ENCODE assay signal across 7 cellular contexts in the genomic region with DNA sequence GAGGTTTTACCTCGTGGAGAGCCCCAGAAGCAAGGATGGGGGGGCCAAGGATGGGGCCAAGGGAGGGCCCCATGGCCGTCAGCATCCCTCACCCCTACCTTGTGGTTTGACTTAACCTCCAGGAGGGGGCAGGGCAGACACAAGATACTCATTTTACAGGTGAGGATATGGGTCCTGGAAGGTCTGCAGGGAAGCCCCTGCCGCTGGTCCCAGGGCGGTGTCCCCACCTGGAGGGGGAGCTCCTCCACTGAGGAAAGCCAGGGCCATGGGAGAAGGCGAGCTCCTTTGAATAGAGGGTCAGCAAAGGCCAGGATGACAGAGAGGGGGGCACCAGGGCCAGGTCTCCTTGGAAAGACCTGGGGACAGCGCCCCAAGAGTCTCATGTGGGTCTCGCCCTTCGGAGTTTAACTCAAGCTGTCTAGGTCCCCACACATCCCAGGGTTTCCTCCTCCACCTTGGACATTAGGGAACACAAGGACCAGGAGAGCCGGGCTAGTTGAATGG. TPM values are rescaled to one million over a fixed set of nuclear protein-coding genes. Genes with fewer than 3 reads are reported as not detected.
DNase-seq lines count a peak whose midpoint lies in the region; ATAC-seq, FAIRE-seq and TF ChIP-seq lines count a peak whose summit lies in the region.

No MANE protein-coding gene starts in this region.

- H3K27ac ChIP-seq in KMS-11 = no peak overlapping the region
- H3K27ac ChIP-seq in right lobe of liver = no peak overlapping the region
- no peak overlapping the region for H3K27ac ChIP-seq in aorta (ENCODE audit: low read depth in 1 of 2, low read length in 2 of 2)

- no peak overlapping the region for H3K4me2 ChIP-seq in KMS-11

- no peaks in the 10 kb centered on the region for H3K27me3 ChIP-seq in GM06990 (replicated peaks; ENCODE audit: control insufficient read depth, insufficient read depth, low read length)
- H3K27me3 ChIP-seq in KMS-11 (ENCODE audit: insufficient read depth, low read depth) = no peaks in the 10 kb centered on the region
- H3K27me3 ChIP-seq in right lobe of liver = no peaks in the 10 kb centered on the region
- H3K27me3 ChIP-seq in aorta (ENCODE audit: control insufficient read depth in 1 of 2, insufficient read depth in 2 of 2, low read length in 1 of 2) = no peaks in the 10 kb centered on the region

- H4K20me1 ChIP-seq in KMS-11 (ENCODE audit: insufficient read depth) = no peaks in the 10 kb centered on the region

- no peak for DNase-seq in GM06990 (ENCODE audit: extremely low read depth, insufficient read length)
- DNase-seq in activated T-cell treated with anti-CD3 and anti-CD28 coated beads, Interleukin-2, amount 50 U/mL, for 48 hours = peak; percentile 53 to 57
- peak in 1 of 3 donors; percentile 47 for DNase-seq in right lobe of liver
- DNase-seq in H54 (ENCODE audit: insufficient read length, low spot score) = no peak
- no peak for DNase-seq in aorta

- 49% methylated on average over 4 of the region's 9 CpGs for WGBS in right lobe of liver (ENCODE audit: insufficient coverage, low coverage, low lambda C conversion rate, missing lambda C conversion rate)
- 47 to 58% methylated on average over 9 of the region's 9 CpGs for WGBS in aorta, 2 donors

- FAIRE-seq in H54 (lab: Jason Lieb, UNC) = no peak

- H3K36me3 ChIP-seq in GM06990 (ENCODE audit: control insufficient read depth, insufficient read depth, low read length) (no peaks in the 10 kb centered on the region; the same call in 1 of the 2 replicates), KMS-11 (ENCODE audit: insufficient read depth) (no peaks in the 10 kb centered on the region), right lobe of liver (no peaks in the 10 kb centered on the region), aorta (ENCODE audit: control insufficient read depth in 1 of 2, insufficient read depth in 2 of 2, low read length in 1 of 2) (no peaks in the 10 kb centered on the region)

- H3K4me3 ChIP-seq in GM06990 (replicated peaks; ENCODE audit: low read depth, low read length) (no peak overlapping the region), KMS-11 (IDR thresholded peaks at IDR 0.05; ENCODE audit: insufficient read depth, low read depth, low read length) (no peak overlapping the region), right lobe of liver (no peak overlapping the region), aorta (ENCODE audit: low read length in 2 of 2) (no peak overlapping the region)

- H3K79me2 ChIP-seq in KMS-11 (ENCODE audit: insufficient read depth, low read depth) = 0 out of 2 replicates have a peak, but pooled peaks cover 10% of the 10 kb centered on the region

- H3K4me1 ChIP-seq in KMS-11 (ENCODE audit: low read depth, poor library complexity, severe bottlenecking) = peaks cover 19% of the 10 kb centered on the region
- H3K4me1 ChIP-seq in right lobe of liver = peaks cover 0 to 18% (median 0%) of the 10 kb centered on the region in 4 donors
- H3K4me1 ChIP-seq in aorta (ENCODE audit: control insufficient read depth in 1 of 2, insufficient read depth in 2 of 2, low read length in 2 of 2) = no peaks in the 10 kb centered on the region

- no peak overlapping the region for H2AFZ ChIP-seq in KMS-11 (ENCODE audit: low read depth)

- H3K9me3 ChIP-seq in right lobe of liver = no peaks in the 10 kb centered on the region
- H3K9me3 ChIP-seq in aorta (ENCODE audit: control insufficient read depth, low read length) = no peaks in the 10 kb centered on the region

- intact Hi-C loops in right lobe of liver (cut with DNase I) = loop anchor here in 1 of 2 donors (10.0 kb wide), 1 partner anchor 63 kb away; no protein-coding TSS in a partner anchor
- intact Hi-C loops in aorta (cut with DNase I) = loop anchor here (5.0 kb wide), 2 partner anchors 81 to 101 kb away; no protein-coding TSS in a partner anchor

- peak; percentile 49 for TF ChIP-seq CTCF in GM06990 (IDR thresholded peaks at IDR 0.05; ENCODE audit: insufficient read depth, low read length, poor library complexity, severe bottlenecking)
- peak; percentile 40; the same call in 1 of the 2 replicates for TF ChIP-seq CTCF in KMS-11 (conservative IDR thresholded peaks at IDR 0.05; ENCODE audit: low read depth, low read length)
- TF ChIP-seq CTCF in right lobe of liver (IDR thresholded peaks at IDR 0.05) = peak; percentile 16 to 37 (median 24)

- no peak for ATAC-seq in right lobe of liver
- ATAC-seq in GM18861 (IDR thresholded peaks at IDR 0.05; ENCODE audit: unreplicated experiment) = no peak
- ATAC-seq in aorta (ENCODE audit: low FRiP score) = no peak

- TF ChIP-seq POLR2A in right lobe of liver (IDR thresholded peaks at IDR 0.05) = no peak
- no peak for TF ChIP-seq POLR2A in H54 (IDR thresholded peaks at IDR 0.05; ENCODE audit: low read depth, low read length)

- H3K9ac ChIP-seq in KMS-11 = no peak overlapping the region

RNA-seq across cellular contexts. Expression of gene ADORA2A, which starts 5.9 kb away (rescaled TPM):
- total RNA-seq in right lobe of liver = 1 to 10 TPM; 2.0 to 7.7 (median 3.6) TPM
- 1 to 10 TPM; 4.5 to 5.1 TPM for total RNA-seq in aorta
- polyA plus RNA-seq in aorta = 1 to 10 TPM; 2.5 to 4.8 TPM

Comparison
In these comparisons a context has a peak if more than half of its experiments do, and no peak if none do; other contexts are left out.
1. DNase-seq: peak in activated T-cell treated with anti-CD3 and anti-CD28 coated beads, Interleukin-2, amount 50 U/mL, for 48 hours (2 of 2); none in GM06990 (single experiment), H54 (single experiment) and aorta (0 of 2).
2. Peak in every context shown above with its lines, with median percentiles within 50 percentile points of each other: CTCF ChIP-seq.